ENCODE assay signal across 12 cellular contexts in genomic region chr10:129658673-129659072, GRCh38.
DNase-seq lines count a peak whose midpoint lies in the region; ATAC-seq and TF ChIP-seq lines count a peak whose summit lies in the region.
"Had no signal": no experiment of that assay in that cellular context is flagged by ENCODE, and none has a peak within 500 bp of the region (broad histone marks: within the 10 kb centered on the region; RNA-seq: fewer than 3 reads in every experiment).

No MANE protein-coding gene starts in this region.

- H4K20me1 ChIP-seq in Loucy (ENCODE audit: insufficient read depth, low read length, poor library complexity, severe bottlenecking), result no peaks in the 10 kb centered on the region

- CTCF ChIA-PET in AG04449 (lab: Yijun Ruan, JAX), result no interaction called here
- CTCF ChIA-PET in CD4-positive, alpha-beta memory T cell (lab: Charles Lee; ENCODE audit: partially characterized antibody), result interaction anchor here (0.9 kb wide), 1 partner anchor 12 kb away, joined by 4 read pairs; no protein-coding TSS in a partner anchor

- no peak overlapping the region for H2AFZ ChIP-seq in Loucy (ENCODE audit: low read length)

- peaks cover 22 to 39% of the 10 kb centered on the region in 2 donors for H3K36me3 Mint-ChIP-seq in CD4-positive, alpha-beta memory T cell

- no peaks in the 10 kb centered on the region for H3K27me3 Mint-ChIP-seq in CD4-positive, alpha-beta memory T cell
- H3K27me3 Mint-ChIP-seq: stimulated activated naive B cell treated with anti-CD40 and anti-IgM and Interleukin-4, amounts not matched to agents 10 μg/mL and 1 μg/mL and 100 μg/mL, for 72 hours had no signal

- peaks cover 0 to 47% (median 14%) of the 10 kb centered on the region in 8 donors for H3K9me3 Mint-ChIP-seq in CD4-positive, alpha-beta memory T cell

- ATAC-seq in HG02981 (IDR thresholded peaks at IDR 0.05; ENCODE audit: unreplicated experiment), result no peak
- ATAC-seq in HG03108 (IDR thresholded peaks at IDR 0.05; ENCODE audit: unreplicated experiment), result no peak
- ATAC-seq: gastroesophageal sphincter; stimulated activated naive B cell treated with anti-CD40 and anti-IgM and Interleukin-4, amounts not matched to agents 10 μg/mL and 1 μg/mL and 100 μg/mL, for 72 hours had no signal

- H3K4me1 Mint-ChIP-seq in CD4-positive, alpha-beta memory T cell, result peaks cover 0 to 3% (median 0%) of the 10 kb centered on the region in 4 donors

- H3K27me3 ChIP-seq in Loucy (ENCODE audit: insufficient read depth, low read length, poor library complexity, severe bottlenecking), result no peaks in the 10 kb centered on the region
- H3K27me3 ChIP-seq in CD4-positive, alpha-beta memory T cell (ENCODE audit: insufficient read depth, low read length), result no peaks in the 10 kb centered on the region
- H3K27me3 ChIP-seq: gastroesophageal sphincter had no signal

- H3K9me3 ChIP-seq in Loucy (ENCODE audit: insufficient read depth, low read depth, low read length), result no peaks in the 10 kb centered on the region
- H3K9me3 ChIP-seq in CD4-positive, alpha-beta memory T cell (ENCODE audit: control insufficient read depth in 1 of 2, low read length in 2 of 2), result no peaks in the 10 kb centered on the region
- H3K9me3 ChIP-seq: gastroesophageal sphincter had no signal

- no peaks in the 10 kb centered on the region for H3K9me2 ChIP-seq in Loucy (replicated peaks; ENCODE audit: low read depth, low read length)

- intact Hi-C loops in CD4-positive, alpha-beta memory T cell (cut with micrococcal nuclease), result no loop called here

- TF ChIP-seq CTCF in AG04449 (IDR thresholded peaks at IDR 0.05; ENCODE audit: insufficient read depth, low read length, missing control alignments) (peak; percentile 18), GM12873 (IDR thresholded peaks at IDR 0.05; ENCODE audit: insufficient read depth, low read depth, low read length, missing control alignments) (peak; percentile 47), Loucy (conservative IDR thresholded peaks at IDR 0.05; ENCODE audit: low read length) (peak; percentile 80), fibroblast of pulmonary artery (IDR thresholded peaks at IDR 0.05; ENCODE audit: low read length, missing control alignments) (peak; percentile 23)

- no peak for DNase-seq in AG04449 (ENCODE audit: low read depth, low spot score)
- no peak for DNase-seq in fibroblast of pulmonary artery (ENCODE audit: low read depth)
- no peak for DNase-seq in EL
- DNase-seq in CD4-positive, alpha-beta memory T cell, result no peak
- DNase-seq: NCI-H1048; stimulated activated naive B cell treated with anti-CD40 and anti-IgM and Interleukin-4, amounts not matched to agents 10 μg/mL and 1 μg/mL and 100 μg/mL, for 72 hours had no signal

- H3K4me3 ChIP-seq in AG04449 (ENCODE audit: low read depth, low read length) (no peak overlapping the region), Loucy (ENCODE audit: low read length, poor library complexity, severe bottlenecking) (no peak overlapping the region), fibroblast of pulmonary artery (replicated peaks; ENCODE audit: low read depth, low read length) (no peak overlapping the region)
- H3K4me3 ChIP-seq in CD4-positive, alpha-beta memory T cell (ENCODE audit: low read length in 2 of 2), result no peak overlapping the region
- H3K4me3 ChIP-seq: gastroesophageal sphincter had no signal

- peaks cover 6% of the 10 kb centered on the region for H3K4me1 ChIP-seq in Loucy (ENCODE audit: insufficient read depth, low read length, poor library complexity, severe bottlenecking)
- no peaks in the 10 kb centered on the region for H3K4me1 ChIP-seq in CD4-positive, alpha-beta memory T cell (ENCODE audit: insufficient read depth, low read length)

- no peak overlapping the region for H3K27ac ChIP-seq in CD4-positive, alpha-beta memory T cell (ENCODE audit: low read depth, low read length)
- H3K27ac ChIP-seq: gastroesophageal sphincter had no signal

- H3K4me2 ChIP-seq in Loucy (ENCODE audit: low read depth, low read length, poor library complexity, severe bottlenecking), result no peak overlapping the region

- no peak overlapping the region for H3K27ac Mint-ChIP-seq in CD4-positive, alpha-beta memory T cell
- H3K27ac Mint-ChIP-seq: activated T-helper 2 cell treated with anti-CD3 and anti-CD28 coated beads, Interferon-gamma antibody, Interleukin-2, Interleukin-4, amounts not matched to agents 10 μg/mL and 5 μg/mL and 100 μg/mL, durations not matched to agents 14 hours and 24 hours and 36 hours; stimulated activated naive B cell treated with anti-CD40 and anti-IgM and Interleukin-4, amounts not matched to agents 10 μg/mL and 1 μg/mL and 100 μg/mL, for 72 hours had no signal

- no peak overlapping the region for H3K4me3 Mint-ChIP-seq in CD4-positive, alpha-beta memory T cell
- H3K4me3 Mint-ChIP-seq: stimulated activated naive B cell treated with anti-CD40 and anti-IgM and Interleukin-4, amounts not matched to agents 10 μg/mL and 1 μg/mL and 100 μg/mL, for 72 hours had no signal

- no peaks in the 10 kb centered on the region for H3K36me3 ChIP-seq in Loucy (ENCODE audit: insufficient read depth, low read length)
- H3K36me3 ChIP-seq in CD4-positive, alpha-beta memory T cell (ENCODE audit: insufficient read depth, low read length), result no peaks in the 10 kb centered on the region
- H3K36me3 ChIP-seq: gastroesophageal sphincter had no signal

- no peaks in the 10 kb centered on the region for H3F3A ChIP-seq in Loucy (ENCODE audit: low read depth)

- POLR2A ChIA-PET in AG04449 (lab: Yijun Ruan, JAX), result no interaction called here
- POLR2A ChIA-PET in CD4-positive, alpha-beta memory T cell (lab: Charles Lee; ENCODE audit: partially characterized antibody), result no interaction called here

- H3K9ac ChIP-seq in Loucy (ENCODE audit: low read depth, low read length, poor library complexity, severe bottlenecking), result no peak overlapping the region

- no peaks in the 10 kb centered on the region for H3K79me2 ChIP-seq in Loucy (ENCODE audit: insufficient read depth, low read length)

Comparison
In these comparisons a context has a peak if more than half of its experiments do, and no peak if none do; other contexts are left out.
1. CTCF ChIP-seq: peak in every context shown above with its lines; median percentile 80 in Loucy; 47 in GM12873; 23 in fibroblast of pulmonary artery; 18 in AG04449.